1 cellular context compared by ENCODE assay signal in genomic region chrX:9530848-9531274, GRCh38.
A peak's percentile ranks its signal among the peaks of the same experiment; 100 is the strongest.
TF ChIP-seq lines count a peak whose summit lies in the region.

No MANE protein-coding gene starts in this region.

TF ChIP-seq in K562, 482 proteins besides CTCF, POLR2A, EP300 and RAD21 (continued from another document and continues in another):
- TF ChIP-seq HMBOX1 (IDR thresholded peaks at IDR 0.05) (no peak), CREB1 (IDR thresholded peaks at IDR 0.05) (no peak), CREB1 (CRISPR knock-in tag; IDR thresholded peaks at IDR 0.05) (no peak), TEAD4 (IDR thresholded peaks at IDR 0.05; ENCODE audit: low read length) (peak; percentile 14; the same call in 1 of the 2 replicates), TEAD4 (CRISPR knock-in tag; IDR thresholded peaks at IDR 0.05; ENCODE audit: borderline replicate concordance) (no peak), HNRNPLL (IDR thresholded peaks at IDR 0.05; ENCODE audit: low read depth, low read length, poor library complexity, severe bottlenecking) (no peak), RBM15 (IDR thresholded peaks at IDR 0.05; ENCODE audit: insufficient read depth, low read length) (no peak), EWSR1 (IDR thresholded peaks at IDR 0.05; ENCODE audit: borderline replicate concordance, low read depth, partially characterized antibody) (no peak), DDX20 (tag; IDR thresholded peaks at IDR 0.05; ENCODE audit: low read depth) (no peak), KDM5B (IDR thresholded peaks at IDR 0.05; ENCODE audit: insufficient replicate concordance, low read depth, low read length) (no peak), HMG20A (CRISPR knock-in tag; conservative IDR thresholded peaks at IDR 0.05) (no peak), MCM2 (IDR thresholded peaks at IDR 0.05; ENCODE audit: low read depth) (no peak), SOX6 (IDR thresholded peaks at IDR 0.05) (peak; percentile 43; the same call in 1 of the 2 replicates), SETDB1 (IDR thresholded peaks at IDR 0.05; ENCODE audit: low read length) (no peak), THAP7 (CRISPR knock-in tag; IDR thresholded peaks at IDR 0.05) (no peak), SPI1 (IDR thresholded peaks at IDR 0.05; ENCODE audit: borderline replicate concordance, low read depth, low read length) (no peak), ZNF184 (CRISPR knock-in tag; IDR thresholded peaks at IDR 0.05) (no peak), KAT2B (IDR thresholded peaks at IDR 0.05; ENCODE audit: low read depth, low read length) (no peak), POLR3G (IDR thresholded peaks at IDR 0.05; ENCODE audit: extremely low read depth, insufficient read length, insufficient replicate concordance) (no peak), MECOM (CRISPR knock-in tag; IDR thresholded peaks at IDR 0.05) (no peak), SMARCC2 (IDR thresholded peaks at IDR 0.05; ENCODE audit: low read depth) (no peak), HMGXB4 (CRISPR knock-in tag; IDR thresholded peaks at IDR 0.05) (no peak), FIP1L1 (IDR thresholded peaks at IDR 0.05; ENCODE audit: low read depth, low read length, poor library complexity, severe bottlenecking) (no peak), C11orf30 (IDR thresholded peaks at IDR 0.05; ENCODE audit: low read depth) (no peak), ZNF764 (CRISPR knock-in tag; IDR thresholded peaks at IDR 0.05; ENCODE audit: low read depth) (no peak), CTBP1 (IDR thresholded peaks at IDR 0.05; ENCODE audit: borderline replicate concordance) (peak; percentile 75), L3MBTL2 (IDR thresholded peaks at IDR 0.05) (no peak; the same call in 1 of the 2 replicates), POLR2G (IDR thresholded peaks at IDR 0.05; ENCODE audit: low read depth, low read length) (no peak), RFX7 (CRISPR knock-in tag; IDR thresholded peaks at IDR 0.05) (no peak), IRF2 (CRISPR knock-in tag; IDR thresholded peaks at IDR 0.05) (no peak), ZNF431 (CRISPR knock-in tag; IDR thresholded peaks at IDR 0.05) (no peak), ZBTB1 (CRISPR knock-in tag; IDR thresholded peaks at IDR 0.05; ENCODE audit: borderline replicate concordance, low read depth) (no peak), BHLHE40 (IDR thresholded peaks at IDR 0.05; ENCODE audit: low read length) (peak; percentile 95), HIVEP1 (CRISPR knock-in tag; IDR thresholded peaks at IDR 0.05) (no peak), TAF1 (IDR thresholded peaks at IDR 0.05; ENCODE audit: control insufficient read depth, extremely low read depth, insufficient read depth, low read length, severe bottlenecking) (no peak), CBFA2T2 (conservative IDR thresholded peaks at IDR 0.05) (no peak), ZNF518B (CRISPR knock-in tag; IDR thresholded peaks at IDR 0.05) (no peak)
- TF ChIP-seq, protein P1, sequence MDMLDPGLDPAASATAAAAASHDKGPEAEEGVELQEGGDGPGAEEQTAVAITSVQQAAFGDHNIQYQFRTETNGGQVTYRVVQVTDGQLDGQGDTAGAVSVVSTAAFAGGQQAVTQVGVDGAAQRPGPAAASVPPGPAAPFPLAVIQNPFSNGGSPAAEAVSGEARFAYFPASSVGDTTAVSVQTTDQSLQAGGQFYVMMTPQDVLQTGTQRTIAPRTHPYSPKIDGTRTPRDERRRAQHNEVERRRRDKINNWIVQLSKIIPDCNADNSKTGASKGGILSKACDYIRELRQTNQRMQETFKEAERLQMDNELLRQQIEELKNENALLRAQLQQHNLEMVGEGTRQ (CRISPR knock-in tag; IDR thresholded peaks at IDR 0.05), result peak; percentile 82
- TF ChIP-seq, protein P2, sequence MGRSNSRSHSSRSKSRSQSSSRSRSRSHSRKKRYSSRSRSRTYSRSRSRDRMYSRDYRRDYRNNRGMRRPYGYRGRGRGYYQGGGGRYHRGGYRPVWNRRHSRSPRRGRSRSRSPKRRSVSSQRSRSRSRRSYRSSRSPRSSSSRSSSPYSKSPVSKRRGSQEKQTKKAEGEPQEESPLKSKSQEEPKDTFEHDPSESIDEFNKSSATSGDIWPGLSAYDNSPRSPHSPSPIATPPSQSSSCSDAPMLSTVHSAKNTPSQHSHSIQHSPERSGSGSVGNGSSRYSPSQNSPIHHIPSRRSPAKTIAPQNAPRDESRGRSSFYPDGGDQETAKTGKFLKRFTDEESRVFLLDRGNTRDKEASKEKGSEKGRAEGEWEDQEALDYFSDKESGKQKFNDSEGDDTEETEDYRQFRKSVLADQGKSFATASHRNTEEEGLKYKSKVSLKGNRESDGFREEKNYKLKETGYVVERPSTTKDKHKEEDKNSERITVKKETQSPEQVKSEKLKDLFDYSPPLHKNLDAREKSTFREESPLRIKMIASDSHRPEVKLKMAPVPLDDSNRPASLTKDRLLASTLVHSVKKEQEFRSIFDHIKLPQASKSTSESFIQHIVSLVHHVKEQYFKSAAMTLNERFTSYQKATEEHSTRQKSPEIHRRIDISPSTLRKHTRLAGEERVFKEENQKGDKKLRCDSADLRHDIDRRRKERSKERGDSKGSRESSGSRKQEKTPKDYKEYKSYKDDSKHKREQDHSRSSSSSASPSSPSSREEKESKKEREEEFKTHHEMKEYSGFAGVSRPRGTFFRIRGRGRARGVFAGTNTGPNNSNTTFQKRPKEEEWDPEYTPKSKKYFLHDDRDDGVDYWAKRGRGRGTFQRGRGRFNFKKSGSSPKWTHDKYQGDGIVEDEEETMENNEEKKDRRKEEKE (IDR thresholded peaks at IDR 0.05; ENCODE audit: borderline replicate concordance in 1 of 2, control insufficient read depth in 1 of 2, low read depth in 2 of 2, low read length in 1 of 2), result no peak
- TF ChIP-seq, protein P3, sequence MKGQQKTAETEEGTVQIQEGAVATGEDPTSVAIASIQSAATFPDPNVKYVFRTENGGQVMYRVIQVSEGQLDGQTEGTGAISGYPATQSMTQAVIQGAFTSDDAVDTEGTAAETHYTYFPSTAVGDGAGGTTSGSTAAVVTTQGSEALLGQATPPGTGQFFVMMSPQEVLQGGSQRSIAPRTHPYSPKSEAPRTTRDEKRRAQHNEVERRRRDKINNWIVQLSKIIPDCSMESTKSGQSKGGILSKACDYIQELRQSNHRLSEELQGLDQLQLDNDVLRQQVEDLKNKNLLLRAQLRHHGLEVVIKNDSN (CRISPR knock-in tag; IDR thresholded peaks at IDR 0.05), result peak; percentile 84
- TF ChIP-seq, protein P4, sequence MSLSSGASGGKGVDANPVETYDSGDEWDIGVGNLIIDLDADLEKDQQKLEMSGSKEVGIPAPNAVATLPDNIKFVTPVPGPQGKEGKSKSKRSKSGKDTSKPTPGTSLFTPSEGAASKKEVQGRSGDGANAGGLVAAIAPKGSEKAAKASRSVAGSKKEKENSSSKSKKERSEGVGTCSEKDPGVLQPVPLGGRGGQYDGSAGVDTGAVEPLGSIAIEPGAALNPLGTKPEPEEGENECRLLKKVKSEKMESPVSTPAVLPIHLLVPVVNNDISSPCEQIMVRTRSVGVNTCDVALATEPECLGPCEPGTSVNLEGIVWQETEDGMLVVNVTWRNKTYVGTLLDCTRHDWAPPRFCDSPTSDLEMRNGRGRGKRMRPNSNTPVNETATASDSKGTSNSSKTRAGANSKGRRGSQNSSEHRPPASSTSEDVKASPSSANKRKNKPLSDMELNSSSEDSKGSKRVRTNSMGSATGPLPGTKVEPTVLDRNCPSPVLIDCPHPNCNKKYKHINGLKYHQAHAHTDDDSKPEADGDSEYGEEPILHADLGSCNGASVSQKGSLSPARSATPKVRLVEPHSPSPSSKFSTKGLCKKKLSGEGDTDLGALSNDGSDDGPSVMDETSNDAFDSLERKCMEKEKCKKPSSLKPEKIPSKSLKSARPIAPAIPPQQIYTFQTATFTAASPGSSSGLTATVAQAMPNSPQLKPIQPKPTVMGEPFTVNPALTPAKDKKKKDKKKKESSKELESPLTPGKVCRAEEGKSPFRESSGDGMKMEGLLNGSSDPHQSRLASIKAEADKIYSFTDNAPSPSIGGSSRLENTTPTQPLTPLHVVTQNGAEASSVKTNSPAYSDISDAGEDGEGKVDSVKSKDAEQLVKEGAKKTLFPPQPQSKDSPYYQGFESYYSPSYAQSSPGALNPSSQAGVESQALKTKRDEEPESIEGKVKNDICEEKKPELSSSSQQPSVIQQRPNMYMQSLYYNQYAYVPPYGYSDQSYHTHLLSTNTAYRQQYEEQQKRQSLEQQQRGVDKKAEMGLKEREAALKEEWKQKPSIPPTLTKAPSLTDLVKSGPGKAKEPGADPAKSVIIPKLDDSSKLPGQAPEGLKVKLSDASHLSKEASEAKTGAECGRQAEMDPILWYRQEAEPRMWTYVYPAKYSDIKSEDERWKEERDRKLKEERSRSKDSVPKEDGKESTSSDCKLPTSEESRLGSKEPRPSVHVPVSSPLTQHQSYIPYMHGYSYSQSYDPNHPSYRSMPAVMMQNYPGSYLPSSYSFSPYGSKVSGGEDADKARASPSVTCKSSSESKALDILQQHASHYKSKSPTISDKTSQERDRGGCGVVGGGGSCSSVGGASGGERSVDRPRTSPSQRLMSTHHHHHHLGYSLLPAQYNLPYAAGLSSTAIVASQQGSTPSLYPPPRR (CRISPR knock-in tag; IDR thresholded peaks at IDR 0.05; ENCODE audit: borderline replicate concordance), result no peak
- TF ChIP-seq, protein P5, sequence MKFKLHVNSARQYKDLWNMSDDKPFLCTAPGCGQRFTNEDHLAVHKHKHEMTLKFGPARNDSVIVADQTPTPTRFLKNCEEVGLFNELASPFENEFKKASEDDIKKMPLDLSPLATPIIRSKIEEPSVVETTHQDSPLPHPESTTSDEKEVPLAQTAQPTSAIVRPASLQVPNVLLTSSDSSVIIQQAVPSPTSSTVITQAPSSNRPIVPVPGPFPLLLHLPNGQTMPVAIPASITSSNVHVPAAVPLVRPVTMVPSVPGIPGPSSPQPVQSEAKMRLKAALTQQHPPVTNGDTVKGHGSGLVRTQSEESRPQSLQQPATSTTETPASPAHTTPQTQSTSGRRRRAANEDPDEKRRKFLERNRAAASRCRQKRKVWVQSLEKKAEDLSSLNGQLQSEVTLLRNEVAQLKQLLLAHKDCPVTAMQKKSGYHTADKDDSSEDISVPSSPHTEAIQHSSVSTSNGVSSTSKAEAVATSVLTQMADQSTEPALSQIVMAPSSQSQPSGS (CRISPR knock-in tag; IDR thresholded peaks at IDR 0.05), result no peak
- TF ChIP-seq, protein P6, sequence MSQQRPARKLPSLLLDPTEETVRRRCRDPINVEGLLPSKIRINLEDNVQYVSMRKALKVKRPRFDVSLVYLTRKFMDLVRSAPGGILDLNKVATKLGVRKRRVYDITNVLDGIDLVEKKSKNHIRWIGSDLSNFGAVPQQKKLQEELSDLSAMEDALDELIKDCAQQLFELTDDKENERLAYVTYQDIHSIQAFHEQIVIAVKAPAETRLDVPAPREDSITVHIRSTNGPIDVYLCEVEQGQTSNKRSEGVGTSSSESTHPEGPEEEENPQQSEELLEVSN (IDR thresholded peaks at IDR 0.05; ENCODE audit: borderline replicate concordance in 1 of 2, extremely low read depth in 1 of 2, insufficient read depth in 1 of 2, insufficient read length in 1 of 2, low read depth in 1 of 2, low read length in 1 of 2, poor library complexity in 1 of 2, severe bottlenecking in 1 of 2), result no peak
